In genomic region chr5:167754501-167754941, GRCh38 we compare ENCODE assay signal across 19 cellular contexts.
DNase-seq lines count a peak whose midpoint lies in the region; ATAC-seq, FAIRE-seq and TF ChIP-seq lines count a peak whose summit lies in the region.
"Had no signal": no experiment of that assay in that cellular context is flagged by ENCODE, and none has a peak within 500 bp of the region (broad histone marks: within the 10 kb centered on the region; RNA-seq: fewer than 3 reads in every experiment).

No MANE protein-coding gene starts in this region.

- H4K8ac ChIP-seq in mesendoderm (ENCODE audit: low read depth, low read length): no peak overlapping the region

- H2BK15ac ChIP-seq in mesendoderm (replicated peaks; ENCODE audit: low read depth): no peak overlapping the region

- no CpG with 5 or more reads among the region's 5 CpGs for WGBS in mesendoderm (ENCODE audit: extremely low coverage, insufficient coverage, low lambda C conversion rate)

- no peak overlapping the region for H3K27ac Mint-ChIP-seq in activated T-cell treated with anti-CD3 and anti-CD28 coated beads, Interleukin-2, amount 50 U/mL, for 72 hours
- H3K27ac Mint-ChIP-seq in mesothelial cell of epicardium: no peak overlapping the region
- H3K27ac Mint-ChIP-seq: activated naive CD8-positive, alpha-beta T cell; nephron progenitor cell; T-helper 17 cell had no signal

- H3K4me3 ChIP-seq in AG10803 (ENCODE audit: low read length) (peak overlapping the region; percentile 69), mesendoderm (ENCODE audit: low read length) (no peak overlapping the region)
- H3K4me3 ChIP-seq: lower lobe of right lung, stomach had no signal

- H3K27me3 Mint-ChIP-seq in activated T-cell treated with anti-CD3 and anti-CD28 coated beads, Interleukin-2, amount 50 U/mL, for 72 hours (ENCODE audit: low read depth): no peaks in the 10 kb centered on the region
- H3K27me3 Mint-ChIP-seq in mesothelial cell of epicardium (ENCODE audit: low read depth): no peaks in the 10 kb centered on the region

- no peak overlapping the region for H2AK5ac ChIP-seq in mesendoderm (ENCODE audit: low read length)

- no peak overlapping the region for H2BK120ac ChIP-seq in mesendoderm (ENCODE audit: low read depth, low read length)

- H2BK5ac ChIP-seq in mesendoderm (ENCODE audit: low read length): no peak overlapping the region

- H3K27ac ChIP-seq in mesendoderm (ENCODE audit: low read depth, low read length): no peak overlapping the region
- H3K27ac ChIP-seq: lower lobe of right lung, stomach had no signal

- H3K27me3 ChIP-seq in mesendoderm (ENCODE audit: insufficient read depth, low read length, poor library complexity): no peaks in the 10 kb centered on the region
- H3K27me3 ChIP-seq: stomach had no signal

- no peaks in the 10 kb centered on the region for H3K4me1 ChIP-seq in mesendoderm (ENCODE audit: control insufficient read depth, low read depth, low read length)
- H3K4me1 ChIP-seq: lower lobe of right lung, stomach had no signal

- H3K36me3 ChIP-seq in mesendoderm (ENCODE audit: control insufficient read depth, insufficient read depth, low read length): no peaks in the 10 kb centered on the region
- H3K36me3 ChIP-seq: lower lobe of right lung, stomach had no signal

- no peak overlapping the region for H3K9ac ChIP-seq in mesendoderm (ENCODE audit: low read length)

- H3K4me1 Mint-ChIP-seq in activated T-cell treated with anti-CD3 and anti-CD28 coated beads, Interleukin-2, amount 50 U/mL, for 72 hours (ENCODE audit: low read depth): no peaks in the 10 kb centered on the region
- peaks cover 16% of the 10 kb centered on the region for H3K4me1 Mint-ChIP-seq in mesothelial cell of epicardium
- H3K4me1 Mint-ChIP-seq: T-helper 17 cell had no signal

- no peak overlapping the region for H3K4me3 Mint-ChIP-seq in activated T-cell treated with anti-CD3 and anti-CD28 coated beads, Interleukin-2, amount 50 U/mL, for 72 hours
- H3K4me3 Mint-ChIP-seq in mesothelial cell of epicardium: no peak overlapping the region
- H3K4me3 Mint-ChIP-seq: activated naive CD8-positive, alpha-beta T cell; nephron progenitor cell; T-helper 17 cell had no signal

- no peak overlapping the region for H3K56ac ChIP-seq in mesendoderm (ENCODE audit: low read length)

- no peaks in the 10 kb centered on the region for H3K79me1 ChIP-seq in mesendoderm (ENCODE audit: low read length)

- H4K5ac ChIP-seq in mesendoderm (ENCODE audit: low read length): no peak overlapping the region

- H3K18ac ChIP-seq in mesendoderm (ENCODE audit: low read length): no peak overlapping the region

- DNase-seq in AG10803 (ENCODE audit: low read depth) (peak; percentile 95), HTR-8/SVneo (ENCODE audit: insufficient read length, low spot score) (no peak), cerebellum (ENCODE audit: low spot score) (peak; percentile 51), mesendoderm (peak; percentile 19), hippocampal formation (lab: John Stamatoyannopoulos, UW) (no peak), mesothelial cell of epicardium (ENCODE audit: low spot score in 2 of 2, unreplicated experiment in 2 of 2) (no peak)
- no peak for DNase-seq in activated T-cell treated with anti-CD3 and anti-CD28 coated beads, Interleukin-2, amount 50 U/mL, for 72 hours
- DNase-seq: activated T-cell treated with anti-CD3 and anti-CD28 coated beads for 4 hours, DMS53, hypothalamus, Karpas-422, lower lobe of right lung, NCI-H2029, NCI-H748 treated with DMSO at 0.1 percent for 48 hours, nephron progenitor cell, stomach, T-helper 17 cell had no signal

- no peak for TF ChIP-seq CTCF in AG10803 (conservative IDR thresholded peaks at IDR 0.05; ENCODE audit: low read length)
- TF ChIP-seq CTCF in mesothelial cell of epicardium (IDR thresholded peaks at IDR 0.05; ENCODE audit: unreplicated experiment): no peak

- H3K36me3 Mint-ChIP-seq in activated T-cell treated with anti-CD3 and anti-CD28 coated beads, Interleukin-2, amount 50 U/mL, for 72 hours (ENCODE audit: insufficient read depth in 2 of 2): no peaks in the 10 kb centered on the region
- H3K36me3 Mint-ChIP-seq in mesothelial cell of epicardium: no peaks in the 10 kb centered on the region
- H3K36me3 Mint-ChIP-seq: activated naive CD8-positive, alpha-beta T cell had no signal

- no peak for ATAC-seq in activated T-cell treated with anti-CD3 and anti-CD28 coated beads, Interleukin-2, amount 50 U/mL, for 72 hours (replicated peaks in 1 of 2)
- no peak for ATAC-seq in HG02642 (IDR thresholded peaks at IDR 0.05; ENCODE audit: poor library complexity, unreplicated experiment)
- ATAC-seq: lower lobe of right lung, T-helper 17 cell had no signal

- H3K23ac ChIP-seq in mesendoderm (ENCODE audit: low read length): no peak overlapping the region

- H3K79me2 ChIP-seq in mesendoderm (ENCODE audit: control insufficient read depth, insufficient read depth, low read length): no peaks in the 10 kb centered on the region

- H3K9me3 Mint-ChIP-seq in activated T-cell treated with anti-CD3 and anti-CD28 coated beads, Interleukin-2, amount 50 U/mL, for 72 hours: peaks cover 0 to 7% of the 10 kb centered on the region in 2 donors
- no peaks in the 10 kb centered on the region for H3K9me3 Mint-ChIP-seq in mesothelial cell of epicardium
- H3K9me3 Mint-ChIP-seq: nephron progenitor cell had no signal

- peak; percentile 78 for FAIRE-seq in HTR-8/SVneo (lab: Jason Lieb, UNC)

- no peak overlapping the region for H3K4ac ChIP-seq in mesendoderm (ENCODE audit: low read depth, low read length)

- no peak overlapping the region for H3K4me2 ChIP-seq in mesendoderm (ENCODE audit: low read length)

Comparison
In these comparisons a context has a peak if more than half of its experiments do, and no peak if none do; other contexts are left out.
1. DNase-seq: peak in AG10803 (single experiment), cerebellum (single experiment) and mesendoderm (single experiment); none in HTR-8/SVneo (single experiment), activated T-cell treated with anti-CD3 and anti-CD28 coated beads, Interleukin-2, amount 50 U/mL, for 72 hours (0 of 2), hippocampal formation (0 of 2) and mesothelial cell of epicardium (0 of 2).